11 cellular contexts compared by ENCODE assay signal in the genomic region with DNA sequence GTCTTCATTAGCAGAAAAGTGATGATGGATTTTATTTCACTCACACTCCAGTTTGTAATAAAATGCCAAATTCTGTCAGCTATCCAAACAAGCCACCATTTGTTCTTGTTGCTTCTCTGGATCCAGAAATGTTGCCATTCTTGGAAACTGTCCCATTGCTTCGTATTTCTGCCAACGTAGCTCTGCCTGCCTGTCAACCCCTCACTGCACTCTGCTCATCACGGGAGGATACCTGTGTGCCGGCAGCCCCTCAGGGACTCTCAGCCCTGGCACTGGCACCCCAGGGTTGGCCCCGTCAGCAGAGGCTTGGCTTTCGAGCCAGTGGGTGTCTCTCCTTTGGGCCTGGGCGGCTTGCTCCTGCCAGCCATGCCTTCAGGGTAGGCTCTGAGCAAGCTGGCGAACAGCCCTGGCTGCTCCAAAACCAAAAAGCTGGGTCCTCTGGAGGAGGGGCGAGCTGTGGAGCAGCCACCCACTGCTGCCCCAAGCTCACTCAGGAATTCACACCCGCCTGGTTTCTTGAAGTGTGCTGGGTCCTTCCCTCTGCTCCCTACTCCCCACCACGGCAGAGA. TPM values are rescaled to one million over a fixed set of nuclear protein-coding genes. Genes with fewer than 3 reads are reported as not detected.
DNase-seq lines count a peak whose midpoint lies in the region; FAIRE-seq and TF ChIP-seq lines count a peak whose summit lies in the region.
"Had no signal": no experiment of that assay in that cellular context is flagged by ENCODE, and none has a peak within 500 bp of the region (broad histone marks: within the 10 kb centered on the region; RNA-seq: fewer than 3 reads in every experiment).

No MANE protein-coding gene starts in this region.

- H3K9me3 ChIP-seq in HUES64 (ENCODE audit: insufficient read depth, low read depth, low read length) (no peaks in the 10 kb centered on the region), neutrophil (no peaks in the 10 kb centered on the region)
- H3K9me3 ChIP-seq: Peyer's patch, sigmoid colon had no signal

- H3K4me1 ChIP-seq in HUES64 (ENCODE audit: insufficient read depth, low read length) (no peaks in the 10 kb centered on the region), neutrophil (ENCODE audit: control insufficient read depth in 1 of 2, insufficient read depth in 1 of 2, low read depth in 1 of 2, low read length in 1 of 2) (peaks cover 39 to 45% of the 10 kb centered on the region in 2 experiments)

- H3K4me3 Mint-ChIP-seq in immature natural killer cell: no peak overlapping the region

- no peaks in the 10 kb centered on the region for H3K9me3 Mint-ChIP-seq in immature natural killer cell

- 0 out of 2 replicates have a peak overlapping the region, but pooled peaks have one; percentile 21 for H3K27ac ChIP-seq in HUES64 (ENCODE audit: low read depth, low read length)
- H3K27ac ChIP-seq in caudate nucleus (ENCODE audit: low read depth, low read length): peak overlapping the region; percentile 58
- peak overlapping the region; percentile 87 for H3K27ac ChIP-seq in neutrophil
- H3K27ac ChIP-seq: Peyer's patch had no signal

- FAIRE-seq in H54 (lab: Jason Lieb, UNC): no peak

- H3K4me1 Mint-ChIP-seq in immature natural killer cell: peaks cover 42 to 53% of the 10 kb centered on the region in 2 donors

- no peaks in the 10 kb centered on the region for H3K27me3 ChIP-seq in HUES64 (ENCODE audit: insufficient read depth, low read length)
- no peaks in the 10 kb centered on the region for H3K27me3 ChIP-seq in neutrophil
- H3K27me3 ChIP-seq: Peyer's patch, sigmoid colon had no signal

- no peak overlapping the region for H3K9ac ChIP-seq in HUES64 (ENCODE audit: low read depth, low read length)

- DNase-seq in Ammon's horn (ENCODE audit: low spot score) (peak; percentile 75), caudate nucleus (lab: John Stamatoyannopoulos, UW) (peak in 22 of 61 donors; percentile 6 to 61 (median 22)), immature natural killer cell (no peak), amniotic stem cell (lab: John Stamatoyannopoulos, UW) (no peak), H54 (ENCODE audit: insufficient read length, low spot score) (no peak), NCI-H128 (lab: John Stamatoyannopoulos, UW; ENCODE audit: unreplicated experiment) (no peak)
- DNase-seq: NCI-H226, Peyer's patch, sigmoid colon had no signal

- WGBS in HUES64: 94% methylated on average over 11 of the region's 11 CpGs

- TF ChIP-seq CTCF in neutrophil (IDR thresholded peaks at IDR 0.05): no peak

- no peak for TF ChIP-seq POLR2A in H54 (IDR thresholded peaks at IDR 0.05; ENCODE audit: low read depth, low read length)

- peak overlapping the region in 2 of 6 donors; percentile 17 to 35 for H3K27ac Mint-ChIP-seq in immature natural killer cell

- H3K36me3 Mint-ChIP-seq in immature natural killer cell: no peaks in the 10 kb centered on the region

- no peak overlapping the region for H3K4me3 ChIP-seq in HUES64 (ENCODE audit: low read length)
- no peak overlapping the region for H3K4me3 ChIP-seq in neutrophil (ENCODE audit: low read depth in 1 of 2, low read length in 1 of 2)
- H3K4me3 ChIP-seq: Peyer's patch, sigmoid colon had no signal

- H3K36me3 ChIP-seq in HUES64 (ENCODE audit: insufficient read depth, low read length) (peaks cover 32% of the 10 kb centered on the region), neutrophil (peaks cover 9% of the 10 kb centered on the region)

- H3K27me3 Mint-ChIP-seq in immature natural killer cell (ENCODE audit: low read depth in 3 of 3): peaks cover 4 to 9% (median 5%) of the 10 kb centered on the region in 3 donors

RNA-seq across cellular contexts. Expression of gene YDJC, which starts 6.3 kb away (rescaled TPM):
- 18.9 TPM for polyA plus RNA-seq in HUES64 (2013, experiment 1 of 2)
- 16.9 TPM for polyA plus RNA-seq in HUES64 (2013, experiment 2 of 2)
- 10 to 100 TPM; 46.7 to 61.7 (median 47.7) TPM for polyA plus RNA-seq in immature natural killer cell

RNA-seq across cellular contexts. Expression of gene CCDC116, which starts 9.1 kb away (rescaled TPM):
- polyA plus RNA-seq in HUES64 (2013, experiment 1 of 2): 0.15 TPM
- not detected for polyA plus RNA-seq in HUES64 (2013, experiment 2 of 2)
- under 1 TPM in 1 of 3 donors, not detected in 2; 0.13 TPM for polyA plus RNA-seq in immature natural killer cell

RNA-seq across cellular contexts. Expression of gene SDF2L1, which starts 18.6 kb away (rescaled TPM):
- 31.3 TPM for polyA plus RNA-seq in HUES64 (2013, experiment 1 of 2)
- polyA plus RNA-seq in HUES64 (2013, experiment 2 of 2): 27.8 TPM
- 100 to 1,000 TPM; 119 to 227 (median 178) TPM for polyA plus RNA-seq in immature natural killer cell

RNA-seq across cellular contexts. Expression of gene PPIL2, which starts 42.3 kb away (rescaled TPM):
- 32.8 TPM for polyA plus RNA-seq in HUES64 (2013, experiment 1 of 2)
- 31.8 TPM for polyA plus RNA-seq in HUES64 (2013, experiment 2 of 2)
- 10 to 100 TPM; 13.9 to 54.6 (median 14.5) TPM for polyA plus RNA-seq in immature natural killer cell

RNA-seq across cellular contexts. Expression of gene UBE2L3, which starts 56.0 kb away (rescaled TPM):
- 94.8 TPM for polyA plus RNA-seq in HUES64 (2013, experiment 1 of 2)
- polyA plus RNA-seq in HUES64 (2013, experiment 2 of 2): 97.9 TPM
- polyA plus RNA-seq in immature natural killer cell: 100 to 1,000 TPM; 110 to 133 (median 115) TPM

Comparison
In these comparisons a context has a peak if more than half of its experiments do, and no peak if none do; other contexts are left out.
1. H3K27ac ChIP-seq: peak in every context shown above with its lines; median percentile 87 in neutrophil; 58 in caudate nucleus; 21 in HUES64.